In the genomic region with DNA sequence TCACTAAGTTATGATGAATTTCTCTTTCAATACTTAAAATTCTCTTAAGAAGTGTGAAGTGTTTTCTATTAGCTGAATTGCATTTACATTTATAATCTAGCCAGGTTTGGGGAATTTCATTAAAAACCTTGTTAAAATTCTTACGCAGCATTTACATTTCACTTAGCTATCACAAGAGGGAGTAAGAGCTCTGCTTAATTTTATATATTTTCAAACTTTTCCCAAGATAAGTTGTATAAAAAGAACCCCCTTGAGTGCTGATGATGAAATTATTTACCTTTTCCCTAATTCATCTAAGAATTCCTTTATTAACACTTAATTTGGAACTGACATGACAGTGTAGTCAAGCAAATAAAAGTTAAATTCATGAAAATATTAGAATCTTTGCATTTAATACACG, we compare ENCODE assay signal across 10 cellular contexts. TPM values are rescaled to one million over a fixed set of nuclear protein-coding genes. Genes with fewer than 3 reads are reported as not detected.
DNase-seq lines count a peak whose midpoint lies in the region; ATAC-seq and TF ChIP-seq lines count a peak whose summit lies in the region.
"Had no signal": no experiment of that assay in that cellular context is flagged by ENCODE, and none has a peak within 500 bp of the region (broad histone marks: within the 10 kb centered on the region; RNA-seq: fewer than 3 reads in every experiment).

No MANE protein-coding gene starts in this region.

- no peaks in the 10 kb centered on the region for H3K9me3 ChIP-seq in naive thymus-derived CD4-positive, alpha-beta T cell (ENCODE audit: control insufficient read depth in 2 of 3, low read length in 3 of 3)

- no peak for ATAC-seq in HG02852 (IDR thresholded peaks at IDR 0.05; ENCODE audit: unreplicated experiment)
- ATAC-seq in naive thymus-derived CD4-positive, alpha-beta T cell: no peak

- POLR2A ChIA-PET in naive thymus-derived CD4-positive, alpha-beta T cell (lab: Charles Lee): no interaction called here

- intact Hi-C loops in naive thymus-derived CD4-positive, alpha-beta T cell (cut with micrococcal nuclease): no loop called here

- H3K36me3 ChIP-seq in brain microvascular endothelial cell (replicated peaks): no peaks in the 10 kb centered on the region
- no peaks in the 10 kb centered on the region for H3K36me3 ChIP-seq in naive thymus-derived CD4-positive, alpha-beta T cell (ENCODE audit: control insufficient read depth in 2 of 3, insufficient read depth in 3 of 3, low read length in 3 of 3)

- no peak overlapping the region for H3K4me3 ChIP-seq in brain microvascular endothelial cell (ENCODE audit: low read depth, low read length)
- H3K4me3 ChIP-seq in naive thymus-derived CD4-positive, alpha-beta T cell (ENCODE audit: low read length): no peak overlapping the region

- H3K4me1 ChIP-seq in naive thymus-derived CD4-positive, alpha-beta T cell (ENCODE audit: control insufficient read depth in 2 of 2, insufficient read depth in 2 of 2, low read length in 2 of 2): no peaks in the 10 kb centered on the region

- peaks cover 11% of the 10 kb centered on the region for H3K27me3 Mint-ChIP-seq in mesothelial cell of epicardium (ENCODE audit: low read depth)
- peaks cover 0 to 4% (median 0%) of the 10 kb centered on the region in 5 donors for H3K27me3 Mint-ChIP-seq in naive thymus-derived CD4-positive, alpha-beta T cell

- in situ Hi-C loops in brain microvascular endothelial cell (cut with HindIII; ENCODE audit: low pct_ligation_motif_present, low sequenced_read_pairs): no loop called here

- DNase-seq in DMS53 treated with DMSO at 0.1 percent for 48 hours (lab: John Stamatoyannopoulos, UW; ENCODE audit: unreplicated experiment) (peak; percentile 43), brain microvascular endothelial cell (no peak), mesothelial cell of epicardium (ENCODE audit: low spot score in 2 of 2, unreplicated experiment in 2 of 2) (no peak), DMS114 treated with DMSO at 0.1 percent for 48 hours (lab: John Stamatoyannopoulos, UW; ENCODE audit: unreplicated experiment) (no peak)
- no peak for DNase-seq in naive thymus-derived CD4-positive, alpha-beta T cell
- DNase-seq in activated CD8-positive, alpha-beta memory T cell treated with anti-CD3 and anti-CD28 coated beads, Interleukin-2, amount 50 U/mL, for 48 hours: no peak
- DNase-seq: mesendoderm; stimulated activated CD4-positive, alpha-beta T cell treated with anti-CD3 and anti-CD28 coated beads, Interleukin-1b, Interleukin-23, amount 100 ng/mL, for 48 hours had no signal

- H3K27ac ChIP-seq in brain microvascular endothelial cell: no peak overlapping the region
- no peak overlapping the region for H3K27ac ChIP-seq in naive thymus-derived CD4-positive, alpha-beta T cell (ENCODE audit: low read depth, low read length)

- CTCF ChIA-PET in naive thymus-derived CD4-positive, alpha-beta T cell (lab: Charles Lee): no interaction called here

- H3K4me1 Mint-ChIP-seq in mesothelial cell of epicardium: peaks cover 6% of the 10 kb centered on the region
- H3K4me1 Mint-ChIP-seq in naive thymus-derived CD4-positive, alpha-beta T cell: no peaks in the 10 kb centered on the region

- H3K4me3 Mint-ChIP-seq in mesothelial cell of epicardium: no peak overlapping the region
- no peak overlapping the region for H3K4me3 Mint-ChIP-seq in naive thymus-derived CD4-positive, alpha-beta T cell

- no peaks in the 10 kb centered on the region for H3K36me3 Mint-ChIP-seq in mesothelial cell of epicardium
- H3K36me3 Mint-ChIP-seq in naive thymus-derived CD4-positive, alpha-beta T cell: no peaks in the 10 kb centered on the region

- H3K27ac Mint-ChIP-seq in mesothelial cell of epicardium: no peak overlapping the region
- no peak overlapping the region for H3K27ac Mint-ChIP-seq in naive thymus-derived CD4-positive, alpha-beta T cell

- TF ChIP-seq CTCF in LNCAP (IDR thresholded peaks at IDR 0.05) (peak; percentile 61), brain microvascular endothelial cell (IDR thresholded peaks at IDR 0.05; ENCODE audit: low read depth, low read length, missing control alignments) (peak; percentile 37), mesothelial cell of epicardium (IDR thresholded peaks at IDR 0.05; ENCODE audit: unreplicated experiment) (peak; percentile 46)

- peaks cover 8% of the 10 kb centered on the region for H3K9me3 Mint-ChIP-seq in mesothelial cell of epicardium
- H3K9me3 Mint-ChIP-seq in naive thymus-derived CD4-positive, alpha-beta T cell: peaks cover 0 to 12% (median 2%) of the 10 kb centered on the region in 11 donors

- no peaks in the 10 kb centered on the region for H3K27me3 ChIP-seq in brain microvascular endothelial cell (replicated peaks)
- H3K27me3 ChIP-seq in naive thymus-derived CD4-positive, alpha-beta T cell (ENCODE audit: control insufficient read depth in 2 of 2, insufficient read depth in 2 of 2, low read length in 2 of 2): no peaks in the 10 kb centered on the region

RNA-seq across cellular contexts. Expression of a gene that starts 54.2 kb away (rescaled TPM):
- not detected in 3 replicates for total RNA-seq in mesothelial cell of epicardium
- total RNA-seq in naive thymus-derived CD4-positive, alpha-beta T cell: not detected
- not detected for polyA plus RNA-seq in naive thymus-derived CD4-positive, alpha-beta T cell
